ENCODE assay signal across 26 cellular contexts in genomic region chr4:99578679-99579078, GRCh38. TPM values are rescaled to one million over a fixed set of nuclear protein-coding genes. Genes with fewer than 3 reads are reported as not detected.
DNase-seq lines count a peak whose midpoint lies in the region; ATAC-seq, FAIRE-seq and TF ChIP-seq lines count a peak whose summit lies in the region.
"Had no signal": no experiment of that assay in that cellular context is flagged by ENCODE, and none has a peak within 500 bp of the region (broad histone marks: within the 10 kb centered on the region; RNA-seq: fewer than 3 reads in every experiment).

No MANE protein-coding gene starts in this region.

- WGBS in hepatocyte (ENCODE audit: low lambda C conversion rate, missing lambda C conversion rate), result 69% methylated on average over 3 of the region's 3 CpGs
- 18 to 57% (median 45%) methylated on average over 3 of the region's 3 CpGs for WGBS in small intestine, 3 donors

- H3K27me3 ChIP-seq in duodenal mucosa (ENCODE audit: control insufficient read depth in 1 of 2, insufficient read depth in 2 of 2, low read length in 2 of 2) (no peaks in the 10 kb centered on the region), hepatocyte (no peaks in the 10 kb centered on the region), small intestine (ENCODE audit: control insufficient read depth in 2 of 2, insufficient read depth in 2 of 2, low read length in 2 of 2) (peaks cover 0 to 2% of the 10 kb centered on the region in 2 donors)
- H3K27me3 ChIP-seq: BLaER1 had no signal

- H3K4me3 ChIP-seq in duodenal mucosa (ENCODE audit: low read depth in 1 of 2, low read length in 2 of 2), result peak overlapping the region; percentile 60 to 61
- no peak overlapping the region for H3K4me3 ChIP-seq in hepatocyte
- H3K4me3 ChIP-seq in mucosa of descending colon, result no peak overlapping the region
- H3K4me3 ChIP-seq in small intestine (ENCODE audit: low read depth in 1 of 2, low read length in 2 of 2), result peak overlapping the region in 1 of 2 donors; percentile 63
- H3K4me3 ChIP-seq: BLaER1 had no signal

- H3K36me3 ChIP-seq in duodenal mucosa (ENCODE audit: control insufficient read depth in 1 of 2, insufficient read depth in 2 of 2, low read length in 2 of 2), result peaks cover 6 to 8% of the 10 kb centered on the region in 2 donors
- H3K36me3 ChIP-seq in hepatocyte (replicated peaks; ENCODE audit: insufficient read depth, low read depth), result no peaks in the 10 kb centered on the region
- H3K36me3 ChIP-seq in mucosa of descending colon (ENCODE audit: low read depth), result no peaks in the 10 kb centered on the region
- peaks cover 0 to 1% of the 10 kb centered on the region in 2 donors for H3K36me3 ChIP-seq in small intestine (ENCODE audit: control insufficient read depth in 2 of 2, insufficient read depth in 2 of 2, low read length in 2 of 2)
- H3K36me3 ChIP-seq: BE2C, BLaER1 had no signal

- H3K9me3 ChIP-seq in duodenal mucosa (ENCODE audit: control insufficient read depth in 1 of 2, low read length in 2 of 2), result no peaks in the 10 kb centered on the region
- H3K9me3 ChIP-seq in hepatocyte (ENCODE audit: low read depth), result no peaks in the 10 kb centered on the region
- H3K9me3 ChIP-seq in mucosa of descending colon, result no peaks in the 10 kb centered on the region
- no peaks in the 10 kb centered on the region for H3K9me3 ChIP-seq in small intestine (ENCODE audit: control insufficient read depth, low read depth)
- H3K9me3 ChIP-seq: BE2C, BLaER1 had no signal

- H3K79me2 ChIP-seq in hepatocyte, result peaks cover 27% of the 10 kb centered on the region

- intact Hi-C loops in mucosa of descending colon (cut with DNase I, micrococcal nuclease), result no loop called here

- TF ChIP-seq CTCF in hepatocyte (IDR thresholded peaks at IDR 0.05; ENCODE audit: poor library complexity) (no peak), mucosa of descending colon (IDR thresholded peaks at IDR 0.05) (no peak)

- no peaks in the 10 kb centered on the region for H4K20me1 ChIP-seq in hepatocyte (ENCODE audit: insufficient read depth, poor library complexity, severe bottlenecking)
- H4K20me1 ChIP-seq: BLaER1 had no signal

- peak; percentile 74 for ATAC-seq in mucosa of descending colon

- no peak for DNase-seq in hepatocyte (ENCODE audit: low spot score)
- no peak for DNase-seq in mucosa of descending colon
- DNase-seq in small intestine, result peak; percentile 69
- DNase-seq in SKM-1 (lab: John Stamatoyannopoulos, UW; ENCODE audit: unreplicated experiment), result no peak
- DNase-seq in D341Med (ENCODE audit: low spot score), result no peak
- no peak for DNase-seq in epidermal melanocyte (ENCODE audit: insufficient read length, low spot score)
- DNase-seq in stimulated activated CD4-positive, alpha-beta T cell treated with anti-CD3 and anti-CD28 coated beads, Interleukin-2, amount 100 ng/mL, for 48 hours, result no peak
- DNase-seq: 8988T; ACHN; BE2C; C1 segment of cervical spinal cord; CD4-positive, alpha-beta memory T cell; CD4-positive, CD25-positive, alpha-beta regulatory T cell; CD8-positive, alpha-beta memory T cell; COR-L47; DMS79 treated with DMSO at 0.1 percent for 48 hours; GF-D8 had no signal

- no peak for FAIRE-seq in small intestine (lab: Jason Lieb, UNC)
- FAIRE-seq: A204.1, D721Med, G401.6, GM12891, GM19239 had no signal

- peak overlapping the region in 1 of 2 donors; percentile 20 for H3K9ac ChIP-seq in duodenal mucosa (ENCODE audit: low read depth in 1 of 2, low read length in 2 of 2)
- H3K9ac ChIP-seq: BLaER1 had no signal

- no peaks in the 10 kb centered on the region for H3K9me2 ChIP-seq in hepatocyte (replicated peaks; ENCODE audit: insufficient read depth)

- H3K27ac ChIP-seq in duodenal mucosa (ENCODE audit: low read depth, low read length) (no peak overlapping the region), hepatocyte (peak overlapping the region; percentile 45), small intestine (ENCODE audit: low read depth in 1 of 2, low read length in 1 of 2) (no peak overlapping the region)
- H3K27ac ChIP-seq: BLaER1 had no signal

- peak overlapping the region; percentile 59 for H3K4me2 ChIP-seq in hepatocyte
- H3K4me2 ChIP-seq: BLaER1 had no signal

- H3K4me1 ChIP-seq in duodenal mucosa (ENCODE audit: control insufficient read depth in 1 of 2, insufficient read depth in 2 of 2, low read length in 2 of 2) (peaks cover 11 to 22% of the 10 kb centered on the region in 2 donors), hepatocyte (ENCODE audit: insufficient read depth) (peaks cover 6% of the 10 kb centered on the region), mucosa of descending colon (ENCODE audit: low read depth) (peaks cover 14% of the 10 kb centered on the region), small intestine (ENCODE audit: control insufficient read depth in 2 of 2, insufficient read depth in 1 of 2, low read depth in 1 of 2, low read length in 1 of 2) (no peaks in the 10 kb centered on the region)
- H3K4me1 ChIP-seq: BE2C, BLaER1 had no signal

- no peak overlapping the region for H2AFZ ChIP-seq in hepatocyte

RNA-seq across cellular contexts. Expression of gene MTTP, which starts 4.1 kb away (rescaled TPM):
- 81.2 and 92.2 TPM in 2 replicates for total RNA-seq in hepatocyte
- polyA plus RNA-seq in hepatocyte, result 23.7 and 40.1 TPM in 2 replicates
- total RNA-seq in mucosa of descending colon, result 1 to 10 TPM in 1 of 3 donors, under 1 TPM in 2; 0.20 to 1.5 (median 0.22) TPM
- polyA plus RNA-seq in small intestine, result 100 to 1,000 TPM; 108 to 232 (median 208) TPM
- total RNA-seq: A673; CD4-positive, CD25-positive, alpha-beta regulatory T cell; CD8-positive, alpha-beta memory T cell had no signal
- polyA plus RNA-seq: CD14-positive monocyte; CD4-positive, alpha-beta memory T cell; CD4-positive, CD25-positive, alpha-beta regulatory T cell; CD8-positive, alpha-beta memory T cell had no signal

RNA-seq across cellular contexts. Expression of gene TRMT10A, which starts 14.8 kb away (rescaled TPM):
- total RNA-seq in hepatocyte, result 16.9 and 17.9 TPM in 2 replicates
- 5.4 and 6.2 TPM in 2 replicates for polyA plus RNA-seq in hepatocyte
- 1 to 10 TPM; 4.6 to 9.1 (median 7.7) TPM for total RNA-seq in mucosa of descending colon
- 1 to 10 TPM; 3.8 to 7.4 (median 6.7) TPM for polyA plus RNA-seq in small intestine

Comparison
In these comparisons a context has a peak if more than half of its experiments do, and no peak if none do; other contexts are left out.
1. H3K4me3 ChIP-seq: peak in duodenal mucosa (2 of 2); none in hepatocyte (single experiment) and mucosa of descending colon (single experiment).
2. RNA of gene MTTP, which starts 4.1 kb away (total RNA-seq): 81.2 to 92.2 TPM in hepatocyte; 0.20 to 1.5 TPM in mucosa of descending colon; every median in the first group is over 10 times any median in the second.